30 cellular contexts compared by ENCODE assay signal in the genomic region with DNA sequence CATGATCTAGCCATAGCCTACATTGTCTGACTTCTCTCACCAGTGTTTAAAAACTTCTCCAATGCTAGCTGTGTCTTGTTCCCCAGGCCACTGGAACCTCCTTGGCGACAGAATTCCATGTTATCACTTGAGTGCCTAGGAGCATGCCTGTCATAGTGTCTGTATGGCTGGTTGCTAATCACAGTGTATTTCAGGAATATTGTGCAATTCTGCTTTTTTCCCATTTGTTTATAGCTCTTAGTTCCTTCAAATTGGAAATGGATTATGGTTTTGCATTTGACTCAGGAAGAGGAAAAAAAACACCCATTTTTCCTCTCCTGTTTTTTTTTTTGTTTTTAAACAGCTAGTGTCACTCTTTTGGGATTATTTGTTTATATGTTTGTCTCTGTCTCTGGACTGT. TPM values are rescaled to one million over a fixed set of nuclear protein-coding genes. Genes with fewer than 3 reads are reported as not detected.
DNase-seq lines count a peak whose midpoint lies in the region; ATAC-seq, FAIRE-seq and TF ChIP-seq lines count a peak whose summit lies in the region.
"Had no signal": no experiment of that assay in that cellular context is flagged by ENCODE, and none has a peak within 500 bp of the region (broad histone marks: within the 10 kb centered on the region; RNA-seq: fewer than 3 reads in every experiment).

No MANE protein-coding gene starts in this region.

- 92% methylated on average over 1 of the region's 1 CpG for WGBS in A549 (ENCODE audit: missing lambda C conversion rate)
- WGBS in IMR-90 (ENCODE audit: extremely low coverage in 2 of 2, insufficient read length in 1 of 2), 2 experiments = no CpG with 5 or more reads among the region's 1 CpG

- ATAC-seq in A549 = no peak
- ATAC-seq in IMR-90 (ENCODE audit: low read depth) = peak; percentile 21; the same call in 1 of the 2 replicates
- ATAC-seq in GM21381 (IDR thresholded peaks at IDR 0.05; ENCODE audit: unreplicated experiment) = no peak
- ATAC-seq: body of pancreas; naive thymus-derived CD4-positive, alpha-beta T cell; psoas muscle; stimulated activated naive CD8-positive, alpha-beta T cell treated with anti-CD3 and anti-CD28 coated beads, Interleukin-15, amount 100 ng/mL, for 72 hours; T-helper 17 cell had no signal

- TF ChIP-seq CTCF in A549 (IDR thresholded peaks at IDR 0.05) (no peak), IMR-90 (conservative IDR thresholded peaks at IDR 0.05; ENCODE audit: low read depth, low read length) (no peak), coronary artery (IDR thresholded peaks at IDR 0.05) (no peak), foreskin fibroblast (IDR thresholded peaks at IDR 0.05; ENCODE audit: low read depth, low read length) (no peak)

- H4K20me1 ChIP-seq in IMR-90 (ENCODE audit: insufficient read depth, low read length) = peaks cover 1% of the 10 kb centered on the region

- no peak overlapping the region for H3K14ac ChIP-seq in IMR-90 (replicated peaks; ENCODE audit: low read depth, low read length)

- no peak overlapping the region for H2BK5ac ChIP-seq in IMR-90 (ENCODE audit: low read depth, low read length, poor library complexity, severe bottlenecking)

- POLR2A ChIA-PET in A549 (lab: Yijun Ruan, JAX) (no interaction called here), IMR-90 (lab: Charles Lee; ENCODE audit: unreplicated experiment) (no interaction called here)

- H4K8ac ChIP-seq in IMR-90 (ENCODE audit: low read depth in 2 of 2, low read length in 2 of 2) = no peak overlapping the region

- CTCF ChIA-PET in A549 (lab: Yijun Ruan, JAX) = interaction anchor here (0.7 to 2.0 kb wide), 2 partner anchors 107 to 198 kb away, joined by 3 to 6 read pairs; no protein-coding TSS in a partner anchor
- CTCF ChIA-PET in IMR-90 (lab: Yijun Ruan, JAX) = interaction anchor here (0.6 to 1.5 kb wide), 5 partner anchors 30 to 338 kb away, joined by 3 to 7 read pairs (median 4); no protein-coding TSS in a partner anchor

- TF ChIP-seq RAD21 in A549 (conservative IDR thresholded peaks at IDR 0.05 in 1 of 2, IDR thresholded peaks at IDR 0.05 in 1 of 2) = no peak
- TF ChIP-seq RAD21 in IMR-90 (IDR thresholded peaks at IDR 0.05; ENCODE audit: low read length) = no peak

- no peaks in the 10 kb centered on the region for H3K27me3 ChIP-seq in IMR-90 (ENCODE audit: control insufficient read depth, insufficient read depth, low read length)
- H3K27me3 ChIP-seq: body of pancreas, tibial artery had no signal

- H2AK5ac ChIP-seq in IMR-90 (ENCODE audit: low read depth, low read length) = no peak overlapping the region

- in situ Hi-C loops in IMR-90 (cut with MboI; ENCODE audit: low sequenced_read_pairs) = no loop called here

- no TSS peak for BruUV-seq in IMR-90 (replicated peaks; lab: Mats Ljungman, UMichigan)

- H4K91ac ChIP-seq in IMR-90 (ENCODE audit: insufficient read depth, low read depth, low read length) = no peak overlapping the region

- H3K79me1 ChIP-seq in IMR-90 (ENCODE audit: low read depth in 1 of 2, low read length in 2 of 2) = peaks cover 0 to 4% of the 10 kb centered on the region in 2 experiments; a peak in 2 of 4 replicates

- H3K4me1 ChIP-seq in A549 = peaks cover 50% of the 10 kb centered on the region
- peaks cover 11% of the 10 kb centered on the region for H3K4me1 ChIP-seq in IMR-90 (ENCODE audit: control insufficient read depth, insufficient read depth, low read length)
- H3K4me1 ChIP-seq: psoas muscle had no signal

- no peak for FAIRE-seq in A549 (lab: Jason Lieb, UNC)
- FAIRE-seq: G401.6, GM19239 had no signal

- H3K27ac ChIP-seq in A549 = no peak overlapping the region
- H3K27ac ChIP-seq in IMR-90 (ENCODE audit: insufficient read depth, low read length) = peak overlapping the region; percentile 32; the same call in 1 of the 2 replicates
- peak overlapping the region in 1 of 2 donors; percentile 2 for H3K27ac ChIP-seq in coronary artery
- H3K27ac ChIP-seq: body of pancreas, psoas muscle, RWPE1 had no signal

- H3K36me3 ChIP-seq in IMR-90 (ENCODE audit: control insufficient read depth, insufficient read depth, low read length) = no peaks in the 10 kb centered on the region
- H3K36me3 ChIP-seq: tibial artery had no signal

- H3K4me2 ChIP-seq in A549 = no peak overlapping the region
- no peak overlapping the region for H3K4me2 ChIP-seq in IMR-90 (ENCODE audit: low read depth, low read length)

- no peak overlapping the region for H2BK120ac ChIP-seq in IMR-90 (ENCODE audit: low read depth, low read length)

- H3K9me3 ChIP-seq in A549 = no peaks in the 10 kb centered on the region
- no peaks in the 10 kb centered on the region for H3K9me3 ChIP-seq in IMR-90 (ENCODE audit: control insufficient read depth, insufficient read depth, low read length)
- H3K9me3 ChIP-seq: body of pancreas, psoas muscle, tibial artery had no signal

- TF ChIP-seq POLR2A in A549 (IDR thresholded peaks at IDR 0.05; ENCODE audit: low read length) = no peak
- TF ChIP-seq POLR2A in IMR-90 (IDR thresholded peaks at IDR 0.05; ENCODE audit: low read depth, low read length) = no peak

- no peak for TF ChIP-seq EP300 in A549 (IDR thresholded peaks at IDR 0.05)

- no peak overlapping the region for H3K56ac ChIP-seq in IMR-90 (ENCODE audit: extremely low read depth, insufficient read depth, low read length)

- no peak overlapping the region; the same call in 1 of the 2 replicates for H3K18ac ChIP-seq in IMR-90 (ENCODE audit: low read depth, low read length)

- dilution Hi-C loops in IMR-90 (cut with HindIII; ENCODE audit: low sequenced_read_pairs, unreplicated experiment) = no loop called here

- DNase-seq in A549 (ENCODE audit: low read depth in 1 of 2, low spot score in 1 of 2) (no peak), IMR-90 (peak; percentile 38), coronary artery (ENCODE audit: low spot score) (peak; percentile 28), foreskin fibroblast (peak; percentile 17 to 63), CD1c-positive myeloid dendritic cell (ENCODE audit: extremely low spot score) (no peak), NCI-H2171 treated with DMSO at 0.1 percent for 48 hours (lab: John Stamatoyannopoulos, UW) (no peak), NCI-H446 treated with DMSO at 0.1 percent for 48 hours (lab: John Stamatoyannopoulos, UW) (no peak)
- DNase-seq: activated effector memory CD4-positive, alpha-beta T cell treated with anti-CD3 and anti-CD28 coated beads, Interleukin-2, amount 50 U/mL, for 16 hours; activated T-cell treated with anti-CD3 and anti-CD28 coated beads for 4 hours; AML-193; body of pancreas; CD4-positive, alpha-beta memory T cell; DMS153; effector memory CD4-positive, alpha-beta T cell; erythroblast; H9; KBM-7; midbrain; MM.1S; naive thymus-derived CD4-positive, alpha-beta T cell; NCI-H1417; psoas muscle; stimulated activated naive CD8-positive, alpha-beta T cell treated with anti-CD3 and anti-CD28 coated beads, Interleukin-15, amount 100 ng/mL, for 72 hours; T-helper 17 cell; tibial artery had no signal

- H3K4me3 ChIP-seq in A549 (no peak overlapping the region), IMR-90 (ENCODE audit: insufficient read depth, low read depth, low read length) (no peak overlapping the region), coronary artery (no peak overlapping the region), foreskin fibroblast (ENCODE audit: low read depth in 1 of 2, low read length in 2 of 2) (no peak overlapping the region)
- H3K4me3 ChIP-seq: body of pancreas, psoas muscle, skin epidermis, tibial artery had no signal

- H3K4ac ChIP-seq in IMR-90 (ENCODE audit: low read depth, low read length) = peak overlapping the region; percentile 24; the same call in 1 of the 2 replicates

- H3K23ac ChIP-seq in IMR-90 (ENCODE audit: low read depth, low read length) = no peak overlapping the region

- intact Hi-C loops in IMR-90 (cut with micrococcal nuclease) = no loop called here

- H3K9me1 ChIP-seq in IMR-90 (ENCODE audit: insufficient read depth, low read length) = peaks cover 6% of the 10 kb centered on the region; the same call in 1 of the 2 replicates

- H2BK20ac ChIP-seq in IMR-90 (ENCODE audit: low read depth, low read length) = no peak overlapping the region

- no peak overlapping the region for H2AK9ac ChIP-seq in IMR-90 (replicated peaks; ENCODE audit: low read depth, low read length, poor library complexity)

- no peak overlapping the region for H2BK15ac ChIP-seq in IMR-90 (ENCODE audit: low read depth, low read length)

- H4K5ac ChIP-seq in IMR-90 (ENCODE audit: low read depth, low read length) = no peak overlapping the region; the same call in 1 of the 2 replicates

- H3K9ac ChIP-seq in IMR-90 (ENCODE audit: low read depth, low read length) = no peak overlapping the region

- no peak overlapping the region for H2AFZ ChIP-seq in IMR-90 (replicated peaks; ENCODE audit: low read length, poor library complexity)

TF ChIP-seq in A549, 52 proteins besides CTCF, POLR2A, EP300 and RAD21 (continues in another document):
- no peak for TF ChIP-seq CHD2 (IDR thresholded peaks at IDR 0.05; ENCODE audit: low read length, partially characterized antibody)
- no peak for TF ChIP-seq ZFP36 (IDR thresholded peaks at IDR 0.05; ENCODE audit: borderline replicate concordance, partially characterized antibody)

TF ChIP-seq in IMR-90, 13 proteins besides CTCF, POLR2A, EP300 and RAD21:
- TF ChIP-seq MAZ (IDR thresholded peaks at IDR 0.05; ENCODE audit: borderline replicate concordance, low read depth, low read length) = no peak
- peak; percentile 91 for TF ChIP-seq CEBPB (IDR thresholded peaks at IDR 0.05; ENCODE audit: low read depth, low read length)
- TF ChIP-seq RFX5 (IDR thresholded peaks at IDR 0.05; ENCODE audit: low read depth, low read length) = no peak

RNA-seq across cellular contexts. Expression of a gene that starts 25.5 kb away (rescaled TPM):
- 19.0 and 29.3 TPM in 2 replicates for polyA plus RNA-seq in A549 (2011; rRNA removed)
- 5.1 and 6.5 TPM in 2 replicates for polyA plus RNA-seq in A549 (2012; cell fraction: cytosol; rRNA removed)
- 7.0 and 8.2 TPM in 2 replicates for polyA plus RNA-seq in A549 (2012; cell fraction: nucleus; rRNA removed)
- polyA plus RNA-seq in A549 (2017; fragmentation: RNase III; extraction: RNeasy Plus Mini Kit Qiagen cat#74134 plus additional on column Dnase treatment) = 6.5 to 9.4 TPM (median 8.2 TPM) in 3 replicates
- 55.0 and 55.8 TPM in 2 replicates for polyA minus RNA-seq in A549 (2011; rRNA and poly(A)+ RNA removed)
- 8.1 and 10.0 TPM in 2 replicates for total RNA-seq in IMR-90 (2012; rRNA removed)
- polyA plus RNA-seq in IMR-90 (2012; rRNA removed) = 4.4 and 4.5 TPM in 2 replicates
- polyA plus RNA-seq in IMR-90 (2012; cell fraction: cytosol; rRNA removed) = 1.6 and 3.2 TPM in 2 replicates
- polyA plus RNA-seq in IMR-90 (2012; cell fraction: nucleus; rRNA removed; ENCODE audit: low replicate concordance) = 1.6 and 2.6 TPM in 2 replicates
- total RNA-seq: CD4-positive, alpha-beta memory T cell; T-helper 17 cell had no signal
- polyA plus RNA-seq: CD4-positive, alpha-beta memory T cell; naive thymus-derived CD4-positive, alpha-beta T cell had no signal

Comparison
In these comparisons a context has a peak if more than half of its experiments do, and no peak if none do; other contexts are left out.
1. DNase-seq: peak in IMR-90 (single experiment), coronary artery (single experiment) and foreskin fibroblast (2 of 2); none in A549 (0 of 2), CD1c-positive myeloid dendritic cell (single experiment), NCI-H2171 treated with DMSO at 0.1 percent for 48 hours (single experiment) and NCI-H446 treated with DMSO at 0.1 percent for 48 hours (single experiment).